ENCODE assay signal across 7 cellular contexts in genomic region chr3:84983490-84983889, GRCh38. TPM values are rescaled to one million over a fixed set of nuclear protein-coding genes. Genes with fewer than 3 reads are reported as not detected.
"Had no signal": no experiment of that assay in that cellular context is flagged by ENCODE, and none has a peak within 500 bp of the region (broad histone marks: within the 10 kb centered on the region; RNA-seq: fewer than 3 reads in every experiment).

No MANE protein-coding gene starts in this region.

- H3K27ac ChIP-seq: GM23248 had no signal

- ATAC-seq: K562 had no signal

- H3K4me3 ChIP-seq: GM23248, K562 had no signal

- H3K9me3 Mint-ChIP-seq: H9 had no signal

- H2AFZ ChIP-seq: GM23248 had no signal

- DNase-seq: GM23248, H9, HCEC 1CT, IMR-90, KG1 had no signal

- H3K9ac ChIP-seq: GM23248 had no signal

RNA-seq across cellular contexts. Expression of gene CADM2, which starts 24.7 kb away (rescaled TPM):
- total RNA-seq: GM23248, HT-29, IMR-90 had no signal
- polyA plus RNA-seq: IMR-90 had no signal
